18 cellular contexts compared by ENCODE assay signal in the genomic region with DNA sequence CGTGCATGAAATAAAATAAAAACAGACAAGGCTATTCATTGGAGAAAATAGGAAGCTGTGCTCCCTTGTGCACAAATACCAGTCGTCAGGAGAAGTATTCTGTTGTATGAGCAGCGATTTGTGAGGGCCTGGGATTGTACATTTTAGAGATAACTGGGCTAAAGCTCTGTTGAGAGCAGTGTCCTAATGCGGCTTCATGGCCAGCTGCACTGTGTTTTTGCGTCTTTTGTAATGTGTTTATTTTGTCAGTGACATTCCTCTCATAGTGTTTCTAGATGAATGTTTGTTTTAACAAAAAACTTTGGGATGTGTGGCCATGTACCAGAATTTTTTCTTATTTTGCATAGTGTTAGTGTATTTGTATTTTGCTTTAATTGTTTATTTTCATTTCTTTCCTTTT.
"Had no signal": no experiment of that assay in that cellular context is flagged by ENCODE, and none has a peak within 500 bp of the region (broad histone marks: within the 10 kb centered on the region; RNA-seq: fewer than 3 reads in every experiment).

No MANE protein-coding gene starts in this region.

- DNase-seq: activated CD4-positive, alpha-beta T cell treated with anti-CD3 and anti-CD28 coated beads for 1 hour; activated CD4-positive, alpha-beta T cell treated with anti-CD3 and anti-CD28 coated beads, Interleukin-2, amount 50 U/mL, for 4 hours; activated effector memory CD4-positive, alpha-beta T cell treated with anti-CD3 and anti-CD28 coated beads, Interleukin-2, amount 50 U/mL, for 16 hours; activated naive CD4-positive, alpha-beta T cell treated with anti-CD3 and anti-CD28 coated beads, Interleukin-2, amount 50 U/mL, for 16 hours; activated T-cell treated with anti-CD3 and anti-CD28 coated beads, Interleukin-2, amount 50 U/mL, for 72 hours; left cardiac atrium; mammary epithelial cell; midbrain; nephron progenitor cell; stimulated activated CD4-positive, alpha-beta T cell treated with anti-CD3 and anti-CD28 coated beads, Interleukin-12 subunit alpha, Interleukin-12 subunit beta, amount 100 ng/mL, for 4 hours; stimulated activated CD4-positive, alpha-beta T cell treated with anti-CD3 and anti-CD28 coated beads, Interleukin-1b, Interleukin-23, amount 100 ng/mL, for 48 hours; stimulated activated CD8-positive, alpha-beta memory T cell treated with anti-CD3 and anti-CD28 coated beads, Interleukin-4, amount 100 ng/mL, for 48 hours; stimulated activated naive CD4-positive, alpha-beta T cell; uterus had no signal

- H3K27me3 ChIP-seq: tibial nerve, uterus had no signal

- H3K9me3 Mint-ChIP-seq: activated T-cell treated with anti-CD3 and anti-CD28 coated beads, Interleukin-2, amount 50 U/mL, for 72 hours; nephron progenitor cell; T-helper 1 cell treated with Interleukin-12 subunit alpha and Interleukin-12 subunit beta and Interleukin-4 antibody, amounts not matched to agents 30 μg/mL and 1 μg/mL, for 36 hours had no signal

- H3K27me3 Mint-ChIP-seq: progenitor cell of endocrine pancreas had no signal

- H3K4me3 ChIP-seq: tibial nerve, uterus had no signal

- H3K36me3 ChIP-seq: uterus had no signal

- H3K27ac ChIP-seq: tibial nerve, uterus, VCaP had no signal

- ATAC-seq: activated T-cell treated with anti-CD3 and anti-CD28 coated beads, Interleukin-2, amount 50 U/mL, for 72 hours; left cardiac atrium had no signal

- H3K27ac Mint-ChIP-seq: activated T-cell treated with anti-CD3 and anti-CD28 coated beads, Interleukin-2, amount 50 U/mL, for 72 hours; nephron progenitor cell; T-helper 1 cell treated with Interleukin-12 subunit alpha and Interleukin-12 subunit beta and Interleukin-4 antibody, amounts not matched to agents 30 μg/mL and 1 μg/mL, for 36 hours had no signal

- H3K9me3 ChIP-seq: tibial nerve, uterus had no signal

- H3K4me1 ChIP-seq: tibial nerve, uterus had no signal

- H3K4me3 Mint-ChIP-seq: activated T-cell treated with anti-CD3 and anti-CD28 coated beads, Interleukin-2, amount 50 U/mL, for 72 hours; nephron progenitor cell; T-helper 1 cell treated with Interleukin-12 subunit alpha and Interleukin-12 subunit beta and Interleukin-4 antibody, amounts not matched to agents 30 μg/mL and 1 μg/mL, for 36 hours had no signal
